Comparison of ENCODE assay signal across 27 cellular contexts in the genomic region with DNA sequence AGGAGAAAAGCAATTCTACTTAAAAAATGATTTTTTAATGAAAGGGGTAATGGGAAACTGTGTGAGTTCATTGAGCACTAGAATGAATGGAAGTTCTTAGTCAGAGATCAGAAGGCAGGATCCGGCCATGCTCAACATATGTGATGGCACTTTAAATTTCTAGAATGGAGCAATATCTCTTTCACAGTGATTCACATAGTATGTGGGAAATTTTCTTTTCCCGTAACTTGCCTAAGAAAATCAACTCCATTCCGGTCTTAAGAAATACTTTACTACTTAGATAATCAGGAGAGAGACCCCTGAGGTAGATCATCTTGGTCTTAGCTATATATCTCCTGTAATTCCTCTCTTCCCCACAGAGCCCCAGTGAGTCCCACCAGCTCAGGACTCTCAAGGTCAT.
DNase-seq lines count a peak whose midpoint lies in the region; ATAC-seq and TF ChIP-seq lines count a peak whose summit lies in the region.
"Had no signal": no experiment of that assay in that cellular context is flagged by ENCODE, and none has a peak within 500 bp of the region (broad histone marks: within the 10 kb centered on the region; RNA-seq: fewer than 3 reads in every experiment).

No MANE protein-coding gene starts in this region.

- H3K4me1 ChIP-seq in adipocyte (ENCODE audit: control insufficient read depth, insufficient read depth, low read length) (peaks cover 70% of the 10 kb centered on the region), endodermal cell (ENCODE audit: control insufficient read depth, insufficient read depth, low read length) (no peaks in the 10 kb centered on the region)
- H3K4me1 ChIP-seq: body of pancreas, Peyer's patch had no signal

- H3K27ac ChIP-seq in endodermal cell (ENCODE audit: low read depth, low read length): no peak overlapping the region
- H3K27ac ChIP-seq: BLaER1 treated with 17β-estradiol and CSF1 and Interleukin-3, amounts not matched to agents 10 nM and 100 nM; body of pancreas; coronary artery; Peyer's patch; SJCRH30 had no signal

- H3K9me3 Mint-ChIP-seq in endodermal cell: peaks cover 8% of the 10 kb centered on the region
- H3K9me3 Mint-ChIP-seq: activated CD4-positive, alpha-beta T cell treated with anti-CD3 and anti-CD28 coated beads, Interleukin-2, amount 10 ng/mL, durations not matched to agents 24 days and 14 days; activated T-helper 1 cell treated with anti-CD3 and anti-CD28 coated beads, Interleukin-12 subunit alpha, Interleukin-12 subunit beta, Interleukin-2, Interleukin-4 antibody, amounts not matched to agents 30 ng/mL and 10 ng/mL and 1 ng/mL, durations not matched to agents 14 hours and 24 hours and 36 hours; IgD-negative memory B cell had no signal

- 89 to 100% methylated on average over 1 to 3 of the region's 3 CpGs for WGBS in endodermal cell (ENCODE audit: insufficient coverage in 1 of 2, insufficient read length in 1 of 2), 2 experiments

- H3K27me3 ChIP-seq in adipocyte (replicated peaks; ENCODE audit: control insufficient read depth, insufficient read depth, low read length): no peaks in the 10 kb centered on the region
- peaks cover 11% of the 10 kb centered on the region for H3K27me3 ChIP-seq in endodermal cell (ENCODE audit: control insufficient read depth, insufficient read depth, low read length, poor library complexity, severe bottlenecking)
- H3K27me3 ChIP-seq: BLaER1 treated with 17β-estradiol and CSF1 and Interleukin-3, amounts not matched to agents 10 nM and 100 nM; body of pancreas; Peyer's patch; SJCRH30; tibial nerve had no signal

- peaks cover 13% of the 10 kb centered on the region for H3K27me3 Mint-ChIP-seq in endodermal cell (ENCODE audit: insufficient read depth)
- H3K27me3 Mint-ChIP-seq: activated naive CD8-positive, alpha-beta T cell; stimulated activated naive CD8-positive, alpha-beta T cell treated with anti-CD3 and anti-CD28 coated beads, Interleukin-15, amount 100 ng/mL, for 72 hours had no signal

- peak overlapping the region; percentile 10 for H3K4me3 ChIP-seq in adipocyte (ENCODE audit: low read length)
- H3K4me3 ChIP-seq in fibroblast of pulmonary artery (replicated peaks; ENCODE audit: low read depth, low read length): no peak overlapping the region
- H3K4me3 ChIP-seq in skeletal muscle cell (ENCODE audit: low read depth, low read length): no peak overlapping the region
- no peak overlapping the region for H3K4me3 ChIP-seq in endodermal cell (ENCODE audit: low read length)
- H3K4me3 ChIP-seq: BLaER1 treated with 17β-estradiol and CSF1 and Interleukin-3, amounts not matched to agents 10 nM and 100 nM; body of pancreas; coronary artery; Peyer's patch; SJCRH30; tibial nerve had no signal

- no peak for ATAC-seq in GM18867 (IDR thresholded peaks at IDR 0.05; ENCODE audit: unreplicated experiment)
- ATAC-seq: body of pancreas; stimulated activated naive CD8-positive, alpha-beta T cell treated with anti-CD3 and anti-CD28 coated beads, Interleukin-15, amount 100 ng/mL, for 72 hours had no signal

- peak overlapping the region; percentile 75 for H3K9ac ChIP-seq in adipocyte (ENCODE audit: low read length)
- no peak overlapping the region for H3K9ac ChIP-seq in endodermal cell (ENCODE audit: extremely low read depth, low read length, poor library complexity, severe bottlenecking)
- H3K9ac ChIP-seq: BLaER1 treated with 17β-estradiol and CSF1 and Interleukin-3, amounts not matched to agents 10 nM and 100 nM had no signal

- DNase-seq in EL (peak; percentile 41), adipocyte (ENCODE audit: low read depth) (peak; percentile 64), fibroblast of pulmonary artery (ENCODE audit: low read depth) (peak; percentile 81), skeletal muscle cell (ENCODE audit: low read depth) (peak; percentile 95), cerebellar cortex (ENCODE audit: low spot score) (no peak), endodermal cell (no peak)
- no peak for DNase-seq in activated naive CD4-positive, alpha-beta T cell treated with anti-CD3 and anti-CD28 coated beads, Interleukin-2, amount 50 U/mL, for 16 hours
- DNase-seq: activated CD4-positive, alpha-beta T cell treated with anti-CD3 and anti-CD28 coated beads, Interleukin-2, amount 10 ng/mL, durations not matched to agents 24 days and 14 days; body of pancreas; Calu3; kidney glomerular epithelial cell; MM.1S; NCI-H526; Peyer's patch; retina; SJCRH30; stimulated activated CD4-positive, alpha-beta T cell treated with anti-CD3 and anti-CD28 coated beads, Interleukin-12 subunit alpha, Interleukin-12 subunit beta, amount 100 ng/mL, for 4 hours; stimulated activated CD4-positive, alpha-beta T cell treated with anti-CD3 and anti-CD28 coated beads, Interleukin-4, amount 100 ng/mL, for 4 hours; stimulated activated naive CD8-positive, alpha-beta T cell treated with anti-CD3 and anti-CD28 coated beads, Interleukin-15, amount 100 ng/mL, for 72 hours; T-helper 2 cell had no signal

- no peak overlapping the region for H3K4me3 Mint-ChIP-seq in endodermal cell
- H3K4me3 Mint-ChIP-seq: activated CD4-positive, alpha-beta T cell treated with anti-CD3 and anti-CD28 coated beads, Interleukin-2, amount 10 ng/mL, durations not matched to agents 24 days and 14 days; activated naive CD8-positive, alpha-beta T cell; activated T-helper 1 cell treated with anti-CD3 and anti-CD28 coated beads, Interleukin-12 subunit alpha, Interleukin-12 subunit beta, Interleukin-2, Interleukin-4 antibody, amounts not matched to agents 30 ng/mL and 10 ng/mL and 1 ng/mL, durations not matched to agents 14 hours and 24 hours and 36 hours; stimulated activated naive CD8-positive, alpha-beta T cell treated with anti-CD3 and anti-CD28 coated beads, Interleukin-15, amount 100 ng/mL, for 72 hours had no signal

- H3K4me1 Mint-ChIP-seq in endodermal cell: peaks cover 7% of the 10 kb centered on the region

- H3K36me3 ChIP-seq in adipocyte (ENCODE audit: control insufficient read depth, insufficient read depth, low read length, severe bottlenecking) (no peaks in the 10 kb centered on the region), endodermal cell (ENCODE audit: control insufficient read depth, insufficient read depth, low read length) (no peaks in the 10 kb centered on the region)
- H3K36me3 ChIP-seq: BLaER1 treated with 17β-estradiol and CSF1 and Interleukin-3, amounts not matched to agents 10 nM and 100 nM; Peyer's patch; SJCRH30; tibial nerve had no signal

- no peaks in the 10 kb centered on the region for H3K9me3 ChIP-seq in adipocyte (ENCODE audit: control insufficient read depth, low read length)
- H3K9me3 ChIP-seq in endodermal cell (ENCODE audit: control insufficient read depth, low read length): peaks cover 14% of the 10 kb centered on the region
- H3K9me3 ChIP-seq: body of pancreas, Peyer's patch, SJCRH30, tibial nerve had no signal

- no peak overlapping the region for H3K27ac Mint-ChIP-seq in endodermal cell
- H3K27ac Mint-ChIP-seq: activated CD4-positive, alpha-beta T cell treated with anti-CD3 and anti-CD28 coated beads, Interleukin-2, amount 10 ng/mL, durations not matched to agents 24 days and 14 days; activated naive CD8-positive, alpha-beta T cell; activated T-helper 1 cell treated with anti-CD3 and anti-CD28 coated beads, Interleukin-12 subunit alpha, Interleukin-12 subunit beta, Interleukin-2, Interleukin-4 antibody, amounts not matched to agents 30 ng/mL and 10 ng/mL and 1 ng/mL, durations not matched to agents 14 hours and 24 hours and 36 hours; IgD-negative memory B cell had no signal

- H3K36me3 Mint-ChIP-seq in endodermal cell (ENCODE audit: low read depth): no peaks in the 10 kb centered on the region
- H3K36me3 Mint-ChIP-seq: activated naive CD8-positive, alpha-beta T cell; IgD-negative memory B cell had no signal

- TF ChIP-seq CTCF in fibroblast of pulmonary artery (IDR thresholded peaks at IDR 0.05; ENCODE audit: low read length, missing control alignments) (no peak), endodermal cell (conservative IDR thresholded peaks at IDR 0.05) (no peak)

Comparison
In these comparisons a context has a peak if more than half of its experiments do, and no peak if none do; other contexts are left out.
1. DNase-seq: peak in EL (single experiment), adipocyte (single experiment), fibroblast of pulmonary artery (single experiment) and skeletal muscle cell (single experiment); none in activated naive CD4-positive, alpha-beta T cell treated with anti-CD3 and anti-CD28 coated beads, Interleukin-2, amount 50 U/mL, for 16 hours (single experiment), cerebellar cortex (single experiment) and endodermal cell (single experiment).